Comparison of ENCODE assay signal across 28 cellular contexts in genomic region chr16:81744385-81744784, GRCh38.
"Had no signal": no experiment of that assay in that cellular context is flagged by ENCODE, and none has a peak within 500 bp of the region (broad histone marks: within the 10 kb centered on the region; RNA-seq: fewer than 3 reads in every experiment).

No MANE protein-coding gene starts in this region.

- H3K4me3 ChIP-seq: adrenal gland had no signal

- H3K36me3 ChIP-seq: adrenal gland had no signal

- H3K36me3 Mint-ChIP-seq: brain, WTC11 had no signal

- DNase-seq: activated CD4-positive, alpha-beta T cell treated with anti-CD3 and anti-CD28 coated beads for 36 hours; activated CD4-positive, alpha-beta T cell treated with anti-CD3 and anti-CD28 coated beads, Interleukin-2, amount 10 ng/mL, durations not matched to agents 7 days and 5 days; activated CD4-positive, alpha-beta T cell treated with anti-CD3 and anti-CD28 coated beads, Interleukin-2, amount 50 U/mL, for 48 hours; activated CD8-positive, alpha-beta memory T cell treated with anti-CD3 and anti-CD28 coated beads, Interleukin-2, amount 50 U/mL, for 4 hours; activated gamma-delta T cell treated with Interleukin-2 at 50 U/mL for 16 hours; activated naive CD4-positive, alpha-beta T cell treated with anti-CD3 and anti-CD28 coated beads for 36 hours; activated T-cell treated with anti-CD3 and anti-CD28 coated beads for 4 hours; activated T-cell treated with anti-CD3 and anti-CD28 coated beads, Interleukin-2, amount 50 U/mL, for 4 hours; adrenal gland; anterior cingulate cortex; caudate nucleus; NCI-H1092 treated with DMSO at 0.1 percent for 48 hours; NCI-H1417; NCI-H187 treated with DMSO at 0.1 percent for 48 hours; NCI-H2081; NCI-H345; NCI-H524 treated with DMSO at 0.1 percent for 48 hours; Right ventricle myocardium superior; SW 1271; T-helper 1 cell; T-helper 2 cell; T-helper 9 cell had no signal

- H3K27me3 Mint-ChIP-seq: activated CD4-positive, alpha-beta T cell treated with anti-CD3 and anti-CD28 coated beads for 36 hours had no signal

- H3K27ac Mint-ChIP-seq: activated CD4-positive, alpha-beta T cell treated with anti-CD3 and anti-CD28 coated beads for 36 hours; activated CD4-positive, alpha-beta T cell treated with anti-CD3 and anti-CD28 coated beads, Interleukin-2, amount 10 ng/mL, durations not matched to agents 7 days and 5 days; activated naive CD4-positive, alpha-beta T cell treated with anti-CD3 and anti-CD28 coated beads for 36 hours; activated T-helper 1 cell treated with anti-CD3 and anti-CD28 coated beads, Interleukin-12 subunit alpha, Interleukin-12 subunit beta, Interleukin-2, Interleukin-4 antibody, amounts not matched to agents 30 ng/mL and 10 ng/mL and 1 ng/mL, durations not matched to agents 14 hours and 24 hours and 36 hours; WTC11 had no signal

- H3K4me2 ChIP-seq: KMS-11 had no signal

- ATAC-seq: activated CD4-positive, alpha-beta T cell treated with anti-CD3 and anti-CD28 coated beads for 36 hours; activated CD4-positive, CD25-positive, alpha-beta regulatory T cell treated with anti-CD3 and anti-CD28 coated beads, Interleukin-2, amount 50 U/mL, for 24 hours; activated naive CD4-positive, alpha-beta T cell treated with anti-CD3 and anti-CD28 coated beads, Interleukin-2, amount 50 U/mL, for 72 hours; activated T-cell treated with anti-CD3 and anti-CD28 coated beads, Interleukin-2, amount 50 U/mL, for 4 hours had no signal

- H3K27me3 ChIP-seq: adrenal gland had no signal

- H3K9me3 ChIP-seq: adrenal gland had no signal

- H3K9me3 Mint-ChIP-seq: activated naive CD4-positive, alpha-beta T cell treated with anti-CD3 and anti-CD28 coated beads for 36 hours; activated T-cell treated with anti-CD3 and anti-CD28 coated beads, Interleukin-2, amount 50 U/mL, for 4 hours; activated T-helper 1 cell treated with anti-CD3 and anti-CD28 coated beads, Interleukin-12 subunit alpha, Interleukin-12 subunit beta, Interleukin-2, Interleukin-4 antibody, amounts not matched to agents 30 ng/mL and 10 ng/mL and 1 ng/mL, durations not matched to agents 14 hours and 24 hours and 36 hours; WTC11 had no signal

- H3K4me3 Mint-ChIP-seq: activated CD4-positive, alpha-beta T cell treated with anti-CD3 and anti-CD28 coated beads for 36 hours; activated CD4-positive, alpha-beta T cell treated with anti-CD3 and anti-CD28 coated beads, Interleukin-2, amount 10 ng/mL, durations not matched to agents 7 days and 5 days; activated naive CD4-positive, alpha-beta T cell treated with anti-CD3 and anti-CD28 coated beads for 36 hours; activated T-cell treated with anti-CD3 and anti-CD28 coated beads, Interleukin-2, amount 50 U/mL, for 4 hours; activated T-helper 1 cell treated with anti-CD3 and anti-CD28 coated beads, Interleukin-12 subunit alpha, Interleukin-12 subunit beta, Interleukin-2, Interleukin-4 antibody, amounts not matched to agents 30 ng/mL and 10 ng/mL and 1 ng/mL, durations not matched to agents 14 hours and 24 hours and 36 hours; brain; WTC11 had no signal

- H3K4me1 ChIP-seq: adrenal gland had no signal

- H3K9ac ChIP-seq: KMS-11 had no signal

- H3K27ac ChIP-seq: adrenal gland, KMS-11 had no signal
